1 cellular context compared by ENCODE assay signal in genomic region chr6:44176935-44177509, GRCh38.
TF ChIP-seq lines count a peak whose summit lies in the region.

No MANE protein-coding gene starts in this region.

TF ChIP-seq in GM12878, 131 proteins besides CTCF, POLR2A, EP300 and RAD21 (continues in another document):
- TF ChIP-seq MYC (IDR thresholded peaks at IDR 0.05; ENCODE audit: insufficient read depth, insufficient read length, insufficient replicate concordance, low read length, severe bottlenecking), result no peak
- TF ChIP-seq ZSCAN29 (IDR thresholded peaks at IDR 0.05), result no peak
- 0 out of 2 replicates have a peak, but pooled peaks have one; percentile 45 for TF ChIP-seq MEF2A (IDR thresholded peaks at IDR 0.05; ENCODE audit: insufficient read depth, low read depth, low read length)
- TF ChIP-seq ZNF207 (IDR thresholded peaks at IDR 0.05; ENCODE audit: borderline replicate concordance), result no peak
- peak; percentile 61 for TF ChIP-seq ATF7 (IDR thresholded peaks at IDR 0.05; ENCODE audit: low read depth)
- TF ChIP-seq TCF3 (IDR thresholded peaks at IDR 0.05; ENCODE audit: borderline replicate concordance, insufficient read depth, low read depth, low read length), result peak; percentile 43; the same call in 1 of the 2 replicates
- no peak for TF ChIP-seq PML (IDR thresholded peaks at IDR 0.05; ENCODE audit: low read length)
- no peak for TF ChIP-seq ZZZ3 (IDR thresholded peaks at IDR 0.05; ENCODE audit: control insufficient read depth, insufficient read length, low read depth)
- no peak for TF ChIP-seq STAT1 (conservative IDR thresholded peaks at IDR 0.05)
- TF ChIP-seq ZNF24 (IDR thresholded peaks at IDR 0.05), result no peak
- TF ChIP-seq ZNF622 (IDR thresholded peaks at IDR 0.05), result no peak
- peak; percentile 37; the same call in 1 of the 2 replicates for TF ChIP-seq RELB (IDR thresholded peaks at IDR 0.05; ENCODE audit: low read depth)
- no peak for TF ChIP-seq RBBP5 (conservative IDR thresholded peaks at IDR 0.05)
- TF ChIP-seq, protein P1, sequence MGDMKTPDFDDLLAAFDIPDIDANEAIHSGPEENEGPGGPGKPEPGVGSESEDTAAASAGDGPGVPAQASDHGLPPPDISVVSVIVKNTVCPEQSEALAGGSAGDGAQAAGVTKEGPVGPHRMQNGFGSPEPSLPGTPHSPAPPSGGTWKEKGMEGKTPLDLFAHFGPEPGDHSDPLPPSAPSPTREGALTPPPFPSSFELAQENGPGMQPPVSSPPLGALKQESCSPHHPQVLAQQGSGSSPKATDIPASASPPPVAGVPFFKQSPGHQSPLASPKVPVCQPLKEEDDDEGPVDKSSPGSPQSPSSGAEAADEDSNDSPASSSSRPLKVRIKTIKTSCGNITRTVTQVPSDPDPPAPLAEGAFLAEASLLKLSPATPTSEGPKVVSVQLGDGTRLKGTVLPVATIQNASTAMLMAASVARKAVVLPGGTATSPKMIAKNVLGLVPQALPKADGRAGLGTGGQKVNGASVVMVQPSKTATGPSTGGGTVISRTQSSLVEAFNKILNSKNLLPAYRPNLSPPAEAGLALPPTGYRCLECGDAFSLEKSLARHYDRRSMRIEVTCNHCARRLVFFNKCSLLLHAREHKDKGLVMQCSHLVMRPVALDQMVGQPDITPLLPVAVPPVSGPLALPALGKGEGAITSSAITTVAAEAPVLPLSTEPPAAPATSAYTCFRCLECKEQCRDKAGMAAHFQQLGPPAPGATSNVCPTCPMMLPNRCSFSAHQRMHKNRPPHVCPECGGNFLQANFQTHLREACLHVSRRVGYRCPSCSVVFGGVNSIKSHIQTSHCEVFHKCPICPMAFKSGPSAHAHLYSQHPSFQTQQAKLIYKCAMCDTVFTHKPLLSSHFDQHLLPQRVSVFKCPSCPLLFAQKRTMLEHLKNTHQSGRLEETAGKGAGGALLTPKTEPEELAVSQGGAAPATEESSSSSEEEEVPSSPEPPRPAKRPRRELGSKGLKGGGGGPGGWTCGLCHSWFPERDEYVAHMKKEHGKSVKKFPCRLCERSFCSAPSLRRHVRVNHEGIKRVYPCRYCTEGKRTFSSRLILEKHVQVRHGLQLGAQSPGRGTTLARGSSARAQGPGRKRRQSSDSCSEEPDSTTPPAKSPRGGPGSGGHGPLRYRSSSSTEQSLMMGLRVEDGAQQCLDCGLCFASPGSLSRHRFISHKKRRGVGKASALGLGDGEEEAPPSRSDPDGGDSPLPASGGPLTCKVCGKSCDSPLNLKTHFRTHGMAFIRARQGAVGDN (IDR thresholded peaks at IDR 0.05), result 0 out of 2 replicates have a peak, but pooled peaks have one; percentile 23
- TF ChIP-seq SRF (IDR thresholded peaks at IDR 0.05; ENCODE audit: low read depth in 2 of 2, low read length in 2 of 2), result no peak
- no peak for TF ChIP-seq SIN3A (IDR thresholded peaks at IDR 0.05; ENCODE audit: low read depth, low read length)
- TF ChIP-seq HCFC1 (IDR thresholded peaks at IDR 0.05; ENCODE audit: low read length), result no peak
- TF ChIP-seq IKZF2 (IDR thresholded peaks at IDR 0.05), result peak; percentile 38 to 62; a peak in 3 of 4 replicates
- no peak for TF ChIP-seq SMC3 (IDR thresholded peaks at IDR 0.05; ENCODE audit: borderline replicate concordance, low read length)
- no peak for TF ChIP-seq RCOR1 (conservative IDR thresholded peaks at IDR 0.05; ENCODE audit: low read depth, low read length)
- TF ChIP-seq RELA (IDR thresholded peaks at IDR 0.05; ENCODE audit: borderline replicate concordance, partially characterized antibody), result peak; percentile 62
- TF ChIP-seq E2F8 (IDR thresholded peaks at IDR 0.05; ENCODE audit: low read depth, partially characterized antibody), result no peak
- TF ChIP-seq GATAD2B (conservative IDR thresholded peaks at IDR 0.05; ENCODE audit: low read depth), result peak; percentile 38; the same call in 1 of the 2 replicates
- TF ChIP-seq REST (IDR thresholded peaks at IDR 0.05; ENCODE audit: low read depth, low read length), result no peak
- TF ChIP-seq STAT3 (IDR thresholded peaks at IDR 0.05; ENCODE audit: low read depth, low read length), result no peak
- TF ChIP-seq ATF2 (IDR thresholded peaks at IDR 0.05; ENCODE audit: low read length), result no peak
- no peak for TF ChIP-seq GABPA (IDR thresholded peaks at IDR 0.05; ENCODE audit: low read depth)
- TF ChIP-seq CEBPB (IDR thresholded peaks at IDR 0.05; ENCODE audit: borderline replicate concordance in 1 of 2, low read depth in 2 of 2, low read length in 2 of 2), result no peak
- TF ChIP-seq, protein P2, sequence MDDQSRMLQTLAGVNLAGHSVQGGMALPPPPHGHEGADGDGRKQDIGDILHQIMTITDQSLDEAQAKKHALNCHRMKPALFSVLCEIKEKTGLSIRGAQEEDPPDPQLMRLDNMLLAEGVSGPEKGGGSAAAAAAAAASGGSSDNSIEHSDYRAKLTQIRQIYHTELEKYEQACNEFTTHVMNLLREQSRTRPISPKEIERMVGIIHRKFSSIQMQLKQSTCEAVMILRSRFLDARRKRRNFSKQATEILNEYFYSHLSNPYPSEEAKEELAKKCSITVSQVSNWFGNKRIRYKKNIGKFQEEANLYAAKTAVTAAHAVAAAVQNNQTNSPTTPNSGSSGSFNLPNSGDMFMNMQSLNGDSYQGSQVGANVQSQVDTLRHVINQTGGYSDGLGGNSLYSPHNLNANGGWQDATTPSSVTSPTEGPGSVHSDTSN (IDR thresholded peaks at IDR 0.05; ENCODE audit: insufficient replicate concordance, low read depth, low read length), result peak; percentile 28
- no peak for TF ChIP-seq ASH2L (IDR thresholded peaks at IDR 0.05; ENCODE audit: borderline replicate concordance, low read depth)
- no peak; the same call in 1 of the 2 replicates for TF ChIP-seq CHD2 (IDR thresholded peaks at IDR 0.05; ENCODE audit: borderline replicate concordance, low read depth, low read length)
- no peak for TF ChIP-seq POLR2AphosphoS2 (IDR thresholded peaks at IDR 0.05; ENCODE audit: low read depth, low read length)
- TF ChIP-seq PKNOX1 (IDR thresholded peaks at IDR 0.05), result peak; percentile 91
- TF ChIP-seq, protein P3, sequence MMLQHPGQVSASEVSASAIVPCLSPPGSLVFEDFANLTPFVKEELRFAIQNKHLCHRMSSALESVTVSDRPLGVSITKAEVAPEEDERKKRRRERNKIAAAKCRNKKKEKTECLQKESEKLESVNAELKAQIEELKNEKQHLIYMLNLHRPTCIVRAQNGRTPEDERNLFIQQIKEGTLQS (IDR thresholded peaks at IDR 0.05; ENCODE audit: borderline replicate concordance, extremely low read depth, low read depth, low read length), result no peak
- no peak for TF ChIP-seq POU2F2 (IDR thresholded peaks at IDR 0.05; ENCODE audit: borderline replicate concordance, low read depth, low read length)
- TF ChIP-seq, protein P4, sequence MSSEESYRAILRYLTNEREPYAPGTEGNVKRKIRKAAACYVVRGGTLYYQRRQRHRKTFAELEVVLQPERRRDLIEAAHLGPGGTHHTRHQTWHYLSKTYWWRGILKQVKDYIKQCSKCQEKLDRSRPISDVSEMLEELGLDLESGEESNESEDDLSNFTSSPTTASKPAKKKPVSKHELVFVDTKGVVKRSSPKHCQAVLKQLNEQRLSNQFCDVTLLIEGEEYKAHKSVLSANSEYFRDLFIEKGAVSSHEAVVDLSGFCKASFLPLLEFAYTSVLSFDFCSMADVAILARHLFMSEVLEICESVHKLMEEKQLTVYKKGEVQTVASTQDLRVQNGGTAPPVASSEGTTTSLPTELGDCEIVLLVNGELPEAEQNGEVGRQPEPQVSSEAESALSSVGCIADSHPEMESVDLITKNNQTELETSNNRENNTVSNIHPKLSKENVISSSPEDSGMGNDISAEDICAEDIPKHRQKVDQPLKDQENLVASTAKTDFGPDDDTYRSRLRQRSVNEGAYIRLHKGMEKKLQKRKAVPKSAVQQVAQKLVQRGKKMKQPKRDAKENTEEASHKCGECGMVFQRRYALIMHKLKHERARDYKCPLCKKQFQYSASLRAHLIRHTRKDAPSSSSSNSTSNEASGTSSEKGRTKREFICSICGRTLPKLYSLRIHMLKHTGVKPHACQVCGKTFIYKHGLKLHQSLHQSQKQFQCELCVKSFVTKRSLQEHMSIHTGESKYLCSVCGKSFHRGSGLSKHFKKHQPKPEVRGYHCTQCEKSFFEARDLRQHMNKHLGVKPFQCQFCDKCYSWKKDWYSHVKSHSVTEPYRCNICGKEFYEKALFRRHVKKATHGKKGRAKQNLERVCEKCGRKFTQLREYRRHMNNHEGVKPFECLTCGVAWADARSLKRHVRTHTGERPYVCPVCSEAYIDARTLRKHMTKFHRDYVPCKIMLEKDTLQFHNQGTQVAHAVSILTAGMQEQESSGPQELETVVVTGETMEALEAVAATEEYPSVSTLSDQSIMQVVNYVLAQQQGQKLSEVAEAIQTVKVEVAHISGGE (CRISPR knock-in tag; IDR thresholded peaks at IDR 0.05), result no peak
- no peak for TF ChIP-seq CHD4 (IDR thresholded peaks at IDR 0.05)
- no peak for TF ChIP-seq JUND (IDR thresholded peaks at IDR 0.05; ENCODE audit: low read depth, low read length)
- TF ChIP-seq BMI1 (IDR thresholded peaks at IDR 0.05; ENCODE audit: borderline replicate concordance), result no peak
- TF ChIP-seq EGR1 (IDR thresholded peaks at IDR 0.05; ENCODE audit: borderline replicate concordance in 1 of 2, low read depth in 2 of 2, low read length in 2 of 2), result no peak
